In the genomic region with DNA sequence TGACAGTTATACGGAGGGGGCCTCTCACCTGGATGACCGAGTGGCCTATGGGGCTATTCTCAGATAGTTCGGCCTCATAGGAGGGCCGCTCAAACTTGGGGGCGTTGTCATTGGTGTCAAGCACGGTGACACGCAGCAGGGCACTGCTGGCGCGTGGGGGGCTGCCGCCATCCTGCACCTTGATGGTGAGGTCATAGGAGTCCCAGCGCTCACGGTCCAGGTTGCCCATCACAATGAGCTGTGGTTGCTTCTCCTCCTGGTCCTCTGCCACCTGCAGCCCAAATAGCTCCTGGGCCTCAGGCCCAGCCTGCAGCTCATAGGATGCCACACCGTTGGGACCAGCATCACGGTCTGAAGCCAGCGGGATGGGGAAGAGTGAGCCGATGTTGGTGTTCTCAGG, we compare ENCODE assay signal across 1 cellular context.
TF ChIP-seq lines count a peak whose summit lies in the region.

No MANE protein-coding gene starts in this region.

TF ChIP-seq in SK-N-SH, 30 proteins besides CTCF, POLR2A, EP300 and RAD21 (continued from another document):
- TF ChIP-seq, protein P1, sequence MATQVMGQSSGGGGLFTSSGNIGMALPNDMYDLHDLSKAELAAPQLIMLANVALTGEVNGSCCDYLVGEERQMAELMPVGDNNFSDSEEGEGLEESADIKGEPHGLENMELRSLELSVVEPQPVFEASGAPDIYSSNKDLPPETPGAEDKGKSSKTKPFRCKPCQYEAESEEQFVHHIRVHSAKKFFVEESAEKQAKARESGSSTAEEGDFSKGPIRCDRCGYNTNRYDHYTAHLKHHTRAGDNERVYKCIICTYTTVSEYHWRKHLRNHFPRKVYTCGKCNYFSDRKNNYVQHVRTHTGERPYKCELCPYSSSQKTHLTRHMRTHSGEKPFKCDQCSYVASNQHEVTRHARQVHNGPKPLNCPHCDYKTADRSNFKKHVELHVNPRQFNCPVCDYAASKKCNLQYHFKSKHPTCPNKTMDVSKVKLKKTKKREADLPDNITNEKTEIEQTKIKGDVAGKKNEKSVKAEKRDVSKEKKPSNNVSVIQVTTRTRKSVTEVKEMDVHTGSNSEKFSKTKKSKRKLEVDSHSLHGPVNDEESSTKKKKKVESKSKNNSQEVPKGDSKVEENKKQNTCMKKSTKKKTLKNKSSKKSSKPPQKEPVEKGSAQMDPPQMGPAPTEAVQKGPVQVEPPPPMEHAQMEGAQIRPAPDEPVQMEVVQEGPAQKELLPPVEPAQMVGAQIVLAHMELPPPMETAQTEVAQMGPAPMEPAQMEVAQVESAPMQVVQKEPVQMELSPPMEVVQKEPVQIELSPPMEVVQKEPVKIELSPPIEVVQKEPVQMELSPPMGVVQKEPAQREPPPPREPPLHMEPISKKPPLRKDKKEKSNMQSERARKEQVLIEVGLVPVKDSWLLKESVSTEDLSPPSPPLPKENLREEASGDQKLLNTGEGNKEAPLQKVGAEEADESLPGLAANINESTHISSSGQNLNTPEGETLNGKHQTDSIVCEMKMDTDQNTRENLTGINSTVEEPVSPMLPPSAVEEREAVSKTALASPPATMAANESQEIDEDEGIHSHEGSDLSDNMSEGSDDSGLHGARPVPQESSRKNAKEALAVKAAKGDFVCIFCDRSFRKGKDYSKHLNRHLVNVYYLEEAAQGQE (IDR thresholded peaks at IDR 0.05; ENCODE audit: low read depth, low read length) = no peak
- TF ChIP-seq, protein P2, sequence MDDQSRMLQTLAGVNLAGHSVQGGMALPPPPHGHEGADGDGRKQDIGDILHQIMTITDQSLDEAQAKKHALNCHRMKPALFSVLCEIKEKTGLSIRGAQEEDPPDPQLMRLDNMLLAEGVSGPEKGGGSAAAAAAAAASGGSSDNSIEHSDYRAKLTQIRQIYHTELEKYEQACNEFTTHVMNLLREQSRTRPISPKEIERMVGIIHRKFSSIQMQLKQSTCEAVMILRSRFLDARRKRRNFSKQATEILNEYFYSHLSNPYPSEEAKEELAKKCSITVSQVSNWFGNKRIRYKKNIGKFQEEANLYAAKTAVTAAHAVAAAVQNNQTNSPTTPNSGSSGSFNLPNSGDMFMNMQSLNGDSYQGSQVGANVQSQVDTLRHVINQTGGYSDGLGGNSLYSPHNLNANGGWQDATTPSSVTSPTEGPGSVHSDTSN (IDR thresholded peaks at IDR 0.05) = no peak
- TF ChIP-seq MXI1 (IDR thresholded peaks at IDR 0.05; ENCODE audit: low read depth, low read length) (no peak), SMC3 (IDR thresholded peaks at IDR 0.05; ENCODE audit: low read depth, low read length) (no peak), NRF1 (IDR thresholded peaks at IDR 0.05; ENCODE audit: low read depth, low read length) (no peak), FOXM1 (IDR thresholded peaks at IDR 0.05; ENCODE audit: low read depth) (no peak), TCF12 (IDR thresholded peaks at IDR 0.05) (no peak)
